ENCODE assay signal across 1 cellular context in the genomic region with DNA sequence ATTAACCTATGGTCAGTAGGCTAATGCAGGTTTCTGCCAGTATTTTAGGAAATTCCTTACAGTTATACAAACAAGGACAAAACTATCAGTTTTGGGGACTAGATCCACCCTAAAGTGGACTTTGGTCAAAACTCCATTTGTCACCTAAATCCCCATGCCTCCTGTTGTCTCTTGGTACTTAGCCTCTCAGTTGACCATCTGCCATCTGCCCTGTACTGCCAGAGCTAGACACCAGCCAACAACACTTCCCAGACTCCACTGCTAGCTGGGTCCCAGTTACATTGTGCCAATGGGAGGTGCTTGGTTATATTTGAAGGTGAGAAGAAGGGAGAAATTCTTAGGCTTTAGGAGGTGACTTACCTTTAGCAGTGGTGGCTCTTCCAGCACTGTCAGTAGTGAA.
TF ChIP-seq lines count a peak whose summit lies in the region.

No MANE protein-coding gene starts in this region.

TF ChIP-seq in H1, 55 proteins besides CTCF, POLR2A, EP300 and RAD21 (continued from another document):
- TF ChIP-seq, protein P1, sequence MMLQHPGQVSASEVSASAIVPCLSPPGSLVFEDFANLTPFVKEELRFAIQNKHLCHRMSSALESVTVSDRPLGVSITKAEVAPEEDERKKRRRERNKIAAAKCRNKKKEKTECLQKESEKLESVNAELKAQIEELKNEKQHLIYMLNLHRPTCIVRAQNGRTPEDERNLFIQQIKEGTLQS (IDR thresholded peaks at IDR 0.05; ENCODE audit: insufficient read depth, low read depth, low read length): no peak
- TF ChIP-seq GTF2F1 (IDR thresholded peaks at IDR 0.05; ENCODE audit: borderline replicate concordance, low read depth, low read length) (no peak), CREB1 (IDR thresholded peaks at IDR 0.05) (no peak), TBP (IDR thresholded peaks at IDR 0.05; ENCODE audit: low read depth, low read length) (no peak), GABPA (IDR thresholded peaks at IDR 0.05; ENCODE audit: borderline replicate concordance, insufficient read depth, low read length) (no peak), TAF1 (IDR thresholded peaks at IDR 0.05; ENCODE audit: low read depth, low read length) (no peak), TEAD4 (IDR thresholded peaks at IDR 0.05; ENCODE audit: low read depth, low read length) (no peak), SIX5 (IDR thresholded peaks at IDR 0.05; ENCODE audit: low read depth, low read length) (no peak), KDM4A (IDR thresholded peaks at IDR 0.05; ENCODE audit: low read depth, low read length, severe bottlenecking) (no peak), JUND (IDR thresholded peaks at IDR 0.05; ENCODE audit: low read length) (no peak), SIN3A (conservative IDR thresholded peaks at IDR 0.05 in 1 of 2, IDR thresholded peaks at IDR 0.05 in 1 of 2; ENCODE audit: low read depth in 1 of 2, low read length in 2 of 2) (no peak)
